In genomic region chr2:95401480-95401879, GRCh38 we compare ENCODE assay signal across 10 cellular contexts. TPM values are rescaled to one million over a fixed set of nuclear protein-coding genes. Genes with fewer than 3 reads are reported as not detected.
DNase-seq lines count a peak whose midpoint lies in the region; ATAC-seq and TF ChIP-seq lines count a peak whose summit lies in the region.
"Had no signal": no experiment of that assay in that cellular context is flagged by ENCODE, and none has a peak within 500 bp of the region (broad histone marks: within the 10 kb centered on the region; RNA-seq: fewer than 3 reads in every experiment).

No MANE protein-coding gene starts in this region.

- no peaks in the 10 kb centered on the region for H3K9me3 ChIP-seq in transverse colon

- TF ChIP-seq CTCF in astrocyte of the spinal cord (IDR thresholded peaks at IDR 0.05; ENCODE audit: low read depth, low read length) (no peak), transverse colon (IDR thresholded peaks at IDR 0.05) (no peak)

- H3K36me3 Mint-ChIP-seq in activated naive CD4-positive, alpha-beta T cell treated with anti-CD3 and anti-CD28 coated beads, Interleukin-2, amount 50 U/mL, for 24 hours = no peaks in the 10 kb centered on the region
- H3K36me3 Mint-ChIP-seq in memory B cell = peaks cover 1% of the 10 kb centered on the region

- no peaks in the 10 kb centered on the region for H3K9me3 Mint-ChIP-seq in activated naive CD4-positive, alpha-beta T cell treated with anti-CD3 and anti-CD28 coated beads, Interleukin-2, amount 50 U/mL, for 24 hours
- peaks cover 1% of the 10 kb centered on the region for H3K9me3 Mint-ChIP-seq in memory B cell

- H3K27ac ChIP-seq in transverse colon = peak overlapping the region; percentile 78 to 91 (median 90)

- no peaks in the 10 kb centered on the region for H3K36me3 ChIP-seq in transverse colon

- in situ Hi-C loops in astrocyte of the spinal cord (cut with HindIII; ENCODE audit: low sequenced_read_pairs) = no loop called here
- in situ Hi-C loops in transverse colon (cut with MboI; ENCODE audit: low pct_ligation_motif_present in 1 of 4, low pct_unique_long_range_greater_than_20kb in 1 of 4, low sequenced_read_pairs in 3 of 4) = no loop called here

- ATAC-seq in memory B cell (ENCODE audit: low read depth) (no peak), HG03097 (IDR thresholded peaks at IDR 0.05; ENCODE audit: low FRiP score, unreplicated experiment) (no peak)

- intact Hi-C loops in transverse colon (cut with DNase I; ENCODE audit: low total_unique reads) = no loop called here

- peak overlapping the region; percentile 97 for H3K4me3 ChIP-seq in astrocyte of the spinal cord (ENCODE audit: low read depth, low read length)
- H3K4me3 ChIP-seq in transverse colon = peak overlapping the region; percentile 60 to 84 (median 75)

- no peaks in the 10 kb centered on the region for H3K27me3 ChIP-seq in transverse colon

- peaks cover 7 to 20% (median 13%) of the 10 kb centered on the region in 4 donors for H3K4me1 ChIP-seq in transverse colon

- H3K27ac Mint-ChIP-seq in activated naive CD4-positive, alpha-beta T cell treated with anti-CD3 and anti-CD28 coated beads, Interleukin-2, amount 50 U/mL, for 24 hours = no peak overlapping the region
- H3K27ac Mint-ChIP-seq in memory B cell = no peak overlapping the region

- peaks cover 19% of the 10 kb centered on the region for H3K4me1 Mint-ChIP-seq in activated naive CD4-positive, alpha-beta T cell treated with anti-CD3 and anti-CD28 coated beads, Interleukin-2, amount 50 U/mL, for 24 hours
- H3K4me1 Mint-ChIP-seq in memory B cell = peaks cover 12% of the 10 kb centered on the region

- TF ChIP-seq EP300 in transverse colon (IDR thresholded peaks at IDR 0.05; ENCODE audit: low read depth) = no peak

- no peak for TF ChIP-seq POLR2A in transverse colon (IDR thresholded peaks at IDR 0.05)

- peak overlapping the region; percentile 97 for H3K4me3 Mint-ChIP-seq in activated naive CD4-positive, alpha-beta T cell treated with anti-CD3 and anti-CD28 coated beads, Interleukin-2, amount 50 U/mL, for 24 hours
- peak overlapping the region; percentile 96 for H3K4me3 Mint-ChIP-seq in memory B cell

- no peak for DNase-seq in activated naive CD4-positive, alpha-beta T cell treated with Interleukin-2 at 50 U/mL for 16 hours
- DNase-seq in astrocyte of the spinal cord (ENCODE audit: low read depth, low spot score) (no peak), memory B cell (ENCODE audit: low spot score in 2 of 2) (no peak), transverse colon (no peak), DMS 273 treated with DMSO at 0.1 percent for 48 hours (lab: John Stamatoyannopoulos, UW) (no peak), kidney tubule cell (ENCODE audit: low spot score) (no peak)
- DNase-seq: EL, SW 1271 had no signal

- WGBS in transverse colon (ENCODE audit: low coverage in 1 of 2), 2 donors = 70 to 78% methylated on average over 5 to 9 of the region's 9 CpGs

- no peaks in the 10 kb centered on the region for H3K27me3 Mint-ChIP-seq in activated naive CD4-positive, alpha-beta T cell treated with anti-CD3 and anti-CD28 coated beads, Interleukin-2, amount 50 U/mL, for 24 hours
- H3K27me3 Mint-ChIP-seq in memory B cell = no peaks in the 10 kb centered on the region

RNA-seq across cellular contexts. Expression of gene FAHD2A, which starts 1.0 kb away (rescaled TPM):
- 100 to 1,000 TPM in 1 of 4 donors, 10 to 100 TPM in 3; 29.9 to 134 (median 42.7) TPM for total RNA-seq in transverse colon
